ENCODE assay signal across 2 cellular contexts in the genomic region with DNA sequence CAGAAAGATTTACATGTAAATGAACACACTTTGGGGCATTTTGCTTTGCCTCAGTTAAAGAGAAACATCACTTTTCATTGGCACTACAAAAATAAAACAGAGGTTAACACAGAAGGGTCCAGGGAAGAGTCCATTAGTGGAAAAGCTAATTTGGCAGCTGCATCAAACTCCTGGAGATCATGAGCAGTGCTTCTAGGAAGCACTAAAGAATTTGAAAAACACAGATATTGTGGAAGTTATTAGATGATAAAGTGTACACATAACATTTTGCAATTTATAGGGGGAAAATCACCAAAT.
TF ChIP-seq lines count a peak whose summit lies in the region.

No MANE protein-coding gene starts in this region.

TF ChIP-seq in liver, 16 proteins besides CTCF, POLR2A, EP300 and RAD21:
- no peak for TF ChIP-seq EGR1 (IDR thresholded peaks at IDR 0.05; ENCODE audit: low read depth in 2 of 2)
- TF ChIP-seq, protein P1, sequence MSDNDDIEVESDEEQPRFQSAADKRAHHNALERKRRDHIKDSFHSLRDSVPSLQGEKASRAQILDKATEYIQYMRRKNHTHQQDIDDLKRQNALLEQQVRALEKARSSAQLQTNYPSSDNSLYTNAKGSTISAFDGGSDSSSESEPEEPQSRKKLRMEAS (IDR thresholded peaks at IDR 0.05) = no peak
- TF ChIP-seq FOXA2 (IDR thresholded peaks at IDR 0.05) = no peak
- TF ChIP-seq HNF4G (IDR thresholded peaks at IDR 0.05) = peak; percentile 74
- TF ChIP-seq, protein P2, sequence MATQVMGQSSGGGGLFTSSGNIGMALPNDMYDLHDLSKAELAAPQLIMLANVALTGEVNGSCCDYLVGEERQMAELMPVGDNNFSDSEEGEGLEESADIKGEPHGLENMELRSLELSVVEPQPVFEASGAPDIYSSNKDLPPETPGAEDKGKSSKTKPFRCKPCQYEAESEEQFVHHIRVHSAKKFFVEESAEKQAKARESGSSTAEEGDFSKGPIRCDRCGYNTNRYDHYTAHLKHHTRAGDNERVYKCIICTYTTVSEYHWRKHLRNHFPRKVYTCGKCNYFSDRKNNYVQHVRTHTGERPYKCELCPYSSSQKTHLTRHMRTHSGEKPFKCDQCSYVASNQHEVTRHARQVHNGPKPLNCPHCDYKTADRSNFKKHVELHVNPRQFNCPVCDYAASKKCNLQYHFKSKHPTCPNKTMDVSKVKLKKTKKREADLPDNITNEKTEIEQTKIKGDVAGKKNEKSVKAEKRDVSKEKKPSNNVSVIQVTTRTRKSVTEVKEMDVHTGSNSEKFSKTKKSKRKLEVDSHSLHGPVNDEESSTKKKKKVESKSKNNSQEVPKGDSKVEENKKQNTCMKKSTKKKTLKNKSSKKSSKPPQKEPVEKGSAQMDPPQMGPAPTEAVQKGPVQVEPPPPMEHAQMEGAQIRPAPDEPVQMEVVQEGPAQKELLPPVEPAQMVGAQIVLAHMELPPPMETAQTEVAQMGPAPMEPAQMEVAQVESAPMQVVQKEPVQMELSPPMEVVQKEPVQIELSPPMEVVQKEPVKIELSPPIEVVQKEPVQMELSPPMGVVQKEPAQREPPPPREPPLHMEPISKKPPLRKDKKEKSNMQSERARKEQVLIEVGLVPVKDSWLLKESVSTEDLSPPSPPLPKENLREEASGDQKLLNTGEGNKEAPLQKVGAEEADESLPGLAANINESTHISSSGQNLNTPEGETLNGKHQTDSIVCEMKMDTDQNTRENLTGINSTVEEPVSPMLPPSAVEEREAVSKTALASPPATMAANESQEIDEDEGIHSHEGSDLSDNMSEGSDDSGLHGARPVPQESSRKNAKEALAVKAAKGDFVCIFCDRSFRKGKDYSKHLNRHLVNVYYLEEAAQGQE (IDR thresholded peaks at IDR 0.05) = no peak
- TF ChIP-seq NR2F2 (IDR thresholded peaks at IDR 0.05) = no peak
- TF ChIP-seq, protein P3, sequence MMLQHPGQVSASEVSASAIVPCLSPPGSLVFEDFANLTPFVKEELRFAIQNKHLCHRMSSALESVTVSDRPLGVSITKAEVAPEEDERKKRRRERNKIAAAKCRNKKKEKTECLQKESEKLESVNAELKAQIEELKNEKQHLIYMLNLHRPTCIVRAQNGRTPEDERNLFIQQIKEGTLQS (IDR thresholded peaks at IDR 0.05) = no peak
- no peak for TF ChIP-seq YY1 (IDR thresholded peaks at IDR 0.05)
- TF ChIP-seq HNF4A (conservative IDR thresholded peaks at IDR 0.05) = peak; percentile 89 to 97
- TF ChIP-seq, protein P4, sequence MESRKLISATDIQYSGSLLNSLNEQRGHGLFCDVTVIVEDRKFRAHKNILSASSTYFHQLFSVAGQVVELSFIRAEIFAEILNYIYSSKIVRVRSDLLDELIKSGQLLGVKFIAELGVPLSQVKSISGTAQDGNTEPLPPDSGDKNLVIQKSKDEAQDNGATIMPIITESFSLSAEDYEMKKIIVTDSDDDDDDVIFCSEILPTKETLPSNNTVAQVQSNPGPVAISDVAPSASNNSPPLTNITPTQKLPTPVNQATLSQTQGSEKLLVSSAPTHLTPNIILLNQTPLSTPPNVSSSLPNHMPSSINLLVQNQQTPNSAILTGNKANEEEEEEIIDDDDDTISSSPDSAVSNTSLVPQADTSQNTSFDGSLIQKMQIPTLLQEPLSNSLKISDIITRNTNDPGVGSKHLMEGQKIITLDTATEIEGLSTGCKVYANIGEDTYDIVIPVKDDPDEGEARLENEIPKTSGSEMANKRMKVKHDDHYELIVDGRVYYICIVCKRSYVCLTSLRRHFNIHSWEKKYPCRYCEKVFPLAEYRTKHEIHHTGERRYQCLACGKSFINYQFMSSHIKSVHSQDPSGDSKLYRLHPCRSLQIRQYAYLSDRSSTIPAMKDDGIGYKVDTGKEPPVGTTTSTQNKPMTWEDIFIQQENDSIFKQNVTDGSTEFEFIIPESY (IDR thresholded peaks at IDR 0.05) = no peak
- TF ChIP-seq FOXA1 (IDR thresholded peaks at IDR 0.05) = no peak
- TF ChIP-seq JUND (IDR thresholded peaks at IDR 0.05) = peak in 1 of 2 donors; percentile 44
- peak; percentile 70 for TF ChIP-seq SP1 (IDR thresholded peaks at IDR 0.05)
- no peak for TF ChIP-seq TAF1 (conservative IDR thresholded peaks at IDR 0.05)
- peak in 1 of 2 donors; percentile 60 for TF ChIP-seq RXRA (IDR thresholded peaks at IDR 0.05)
- no peak for TF ChIP-seq GABPA (IDR thresholded peaks at IDR 0.05 in 1 of 2, conservative IDR thresholded peaks at IDR 0.05 in 1 of 2)

TF ChIP-seq in HepG2, 621 proteins besides CTCF, POLR2A, EP300 and RAD21:
- TF ChIP-seq MAFF (IDR thresholded peaks at IDR 0.05; ENCODE audit: low read depth, low read length) (no peak), ZNF678 (CRISPR knock-in tag; IDR thresholded peaks at IDR 0.05) (no peak), ZMYM4 (CRISPR knock-in tag; IDR thresholded peaks at IDR 0.05) (no peak)
- TF ChIP-seq, protein P5, sequence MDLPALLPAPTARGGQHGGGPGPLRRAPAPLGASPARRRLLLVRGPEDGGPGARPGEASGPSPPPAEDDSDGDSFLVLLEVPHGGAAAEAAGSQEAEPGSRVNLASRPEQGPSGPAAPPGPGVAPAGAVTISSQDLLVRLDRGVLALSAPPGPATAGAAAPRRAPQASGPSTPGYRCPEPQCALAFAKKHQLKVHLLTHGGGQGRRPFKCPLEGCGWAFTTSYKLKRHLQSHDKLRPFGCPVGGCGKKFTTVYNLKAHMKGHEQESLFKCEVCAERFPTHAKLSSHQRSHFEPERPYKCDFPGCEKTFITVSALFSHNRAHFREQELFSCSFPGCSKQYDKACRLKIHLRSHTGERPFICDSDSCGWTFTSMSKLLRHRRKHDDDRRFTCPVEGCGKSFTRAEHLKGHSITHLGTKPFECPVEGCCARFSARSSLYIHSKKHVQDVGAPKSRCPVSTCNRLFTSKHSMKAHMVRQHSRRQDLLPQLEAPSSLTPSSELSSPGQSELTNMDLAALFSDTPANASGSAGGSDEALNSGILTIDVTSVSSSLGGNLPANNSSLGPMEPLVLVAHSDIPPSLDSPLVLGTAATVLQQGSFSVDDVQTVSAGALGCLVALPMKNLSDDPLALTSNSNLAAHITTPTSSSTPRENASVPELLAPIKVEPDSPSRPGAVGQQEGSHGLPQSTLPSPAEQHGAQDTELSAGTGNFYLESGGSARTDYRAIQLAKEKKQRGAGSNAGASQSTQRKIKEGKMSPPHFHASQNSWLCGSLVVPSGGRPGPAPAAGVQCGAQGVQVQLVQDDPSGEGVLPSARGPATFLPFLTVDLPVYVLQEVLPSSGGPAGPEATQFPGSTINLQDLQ (CRISPR knock-in tag; IDR thresholded peaks at IDR 0.05) = no peak
